In the genomic region with DNA sequence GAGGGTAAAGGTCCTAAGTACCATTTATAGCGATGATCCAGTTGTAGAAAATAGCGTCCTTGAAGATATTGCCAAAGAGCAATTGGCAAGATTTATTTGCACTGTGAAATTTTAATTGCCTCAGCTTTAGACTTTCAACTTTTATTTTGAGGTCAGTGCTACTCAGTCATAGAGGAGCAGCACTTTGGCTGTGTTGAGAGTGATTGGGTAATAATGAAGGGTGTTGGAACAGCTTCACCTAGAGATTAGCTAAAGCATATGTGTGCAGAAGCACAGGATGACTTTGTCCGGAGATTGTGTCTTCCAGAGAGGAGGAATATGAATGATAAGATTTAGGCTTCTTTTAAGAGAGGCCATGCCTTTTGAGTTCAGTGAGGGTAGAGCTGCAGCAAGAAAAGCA, we compare ENCODE assay signal across 20 cellular contexts.
"Had no signal": no experiment of that assay in that cellular context is flagged by ENCODE, and none has a peak within 500 bp of the region (broad histone marks: within the 10 kb centered on the region; RNA-seq: fewer than 3 reads in every experiment).

No MANE protein-coding gene starts in this region.

- DNase-seq: activated CD4-positive, alpha-beta T cell treated with anti-CD3 and anti-CD28 coated beads, Interleukin-2, amount 50 U/mL, for 1 hour; activated CD8-positive, alpha-beta memory T cell treated with anti-CD3 and anti-CD28 coated beads for 24 hours; activated CD8-positive, alpha-beta memory T cell treated with anti-CD3 and anti-CD28 coated beads, Interleukin-2, amount 50 U/mL, for 48 hours; activated effector memory CD4-positive, alpha-beta T cell treated with anti-CD3 and anti-CD28 coated beads, Interleukin-2, amount 50 U/mL, for 16 hours; activated T-cell treated with anti-CD3 and anti-CD28 coated beads, Interleukin-2, amount 50 U/mL, for 72 hours; cerebellar nuclear complex; cortex of kidney; hypothalamus; posterior cingulate gyrus; retina; stimulated activated CD4-positive, alpha-beta T cell treated with anti-CD3 and anti-CD28 coated beads, Interleukin-15, amount 100 ng/mL, for 24 hours; stimulated activated CD4-positive, alpha-beta T cell treated with anti-CD3 and anti-CD28 coated beads, Interleukin-2, amount 100 ng/mL, for 48 hours; stimulated activated naive CD8-positive, alpha-beta T cell treated with anti-CD3 and anti-CD28 coated beads, Interleukin-15, amount 100 ng/mL, for 72 hours; trophoblast cell had no signal

- FAIRE-seq: astrocyte, keratinocyte had no signal

- H3K27ac ChIP-seq: adrenal gland, breast epithelium, suprapubic skin had no signal

- H3K4me3 ChIP-seq: adrenal gland, breast epithelium, suprapubic skin had no signal

- H3K27me3 ChIP-seq: adrenal gland, breast epithelium, suprapubic skin had no signal

- H3K9me3 ChIP-seq: adrenal gland, breast epithelium, suprapubic skin had no signal

- H3K36me3 ChIP-seq: adrenal gland, breast epithelium, suprapubic skin had no signal

- H3K4me1 ChIP-seq: breast epithelium, suprapubic skin had no signal

- ATAC-seq: activated T-cell treated with anti-CD3 and anti-CD28 coated beads, Interleukin-2, amount 50 U/mL, for 72 hours; natural killer cell treated with Interleukin-12 subunit alpha and Interleukin-12 subunit beta and Interleukin-15 and Interleukin-18, amount 100 ng/mL, for 72 hours; stimulated activated naive CD8-positive, alpha-beta T cell treated with anti-CD3 and anti-CD28 coated beads, Interleukin-15, amount 100 ng/mL, for 72 hours had no signal
